Comparison of ENCODE assay signal across 13 cellular contexts in genomic region chr5:172830876-172831662, GRCh38. TPM values are rescaled to one million over a fixed set of nuclear protein-coding genes. Genes with fewer than 3 reads are reported as not detected.
DNase-seq lines count a peak whose midpoint lies in the region; FAIRE-seq and TF ChIP-seq lines count a peak whose summit lies in the region.
"Had no signal": no experiment of that assay in that cellular context is flagged by ENCODE, and none has a peak within 500 bp of the region (broad histone marks: within the 10 kb centered on the region; RNA-seq: fewer than 3 reads in every experiment).

No MANE protein-coding gene starts in this region.

- H3K27ac Mint-ChIP-seq in T-helper 2 cell treated with Interferon-gamma antibody and Interleukin-4, amounts not matched to agents 5 μg/mL and 100 μg/mL, for 36 hours, result peak overlapping the region; percentile 49
- H3K27ac Mint-ChIP-seq: nephron progenitor cell had no signal

- no peaks in the 10 kb centered on the region for H3K27me3 Mint-ChIP-seq in T-helper 2 cell treated with Interferon-gamma antibody and Interleukin-4, amounts not matched to agents 5 μg/mL and 100 μg/mL, for 36 hours (ENCODE audit: low read depth)

- TF ChIP-seq POLR2A in GM12891 (IDR thresholded peaks at IDR 0.05; ENCODE audit: low read depth, low read length), result no peak

- POLR2A ChIA-PET in AG04450 (lab: Yijun Ruan, JAX) (interaction anchor here (1.0 kb wide), 1 partner anchor 60 kb away, joined by 8 read pairs; the partner anchor contains the start of gene DUSP1), HEK293 (lab: Yijun Ruan, JAX) (interaction anchor here (1.0 kb wide), 1 partner anchor 59 kb away, joined by 3 read pairs; the partner anchor contains the start of gene DUSP1)

- no peak overlapping the region for H3K4me3 Mint-ChIP-seq in T-helper 2 cell treated with Interferon-gamma antibody and Interleukin-4, amounts not matched to agents 5 μg/mL and 100 μg/mL, for 36 hours
- H3K4me3 Mint-ChIP-seq: nephron progenitor cell had no signal

- H3K9me3 Mint-ChIP-seq in T-helper 2 cell treated with Interferon-gamma antibody and Interleukin-4, amounts not matched to agents 5 μg/mL and 100 μg/mL, for 36 hours, result peaks cover 5% of the 10 kb centered on the region

- peaks cover 2% of the 10 kb centered on the region for H3K36me3 Mint-ChIP-seq in T-helper 2 cell treated with Interferon-gamma antibody and Interleukin-4, amounts not matched to agents 5 μg/mL and 100 μg/mL, for 36 hours (ENCODE audit: low read depth)

- FAIRE-seq in GM12891 (lab: Jason Lieb, UNC), result no peak

- CTCF ChIA-PET in AG04450 (lab: Charles Lee) (interaction anchor here (2.6 kb wide), 1 partner anchor 59 kb away, joined by 9 read pairs; the partner anchor contains the start of gene DUSP1), HEK293 (lab: Yijun Ruan, JAX) (interaction anchor here (0.6 kb wide), 1 partner anchor 59 kb away, joined by 3 read pairs; no protein-coding TSS in a partner anchor)

- H3K9me3 ChIP-seq in AG04450 (ENCODE audit: control insufficient read depth, insufficient read depth, low read length) (peaks cover 10% of the 10 kb centered on the region; the same call in 1 of the 2 replicates), HEK293 (ENCODE audit: control insufficient read depth, insufficient read depth, low read depth, low read length) (no peaks in the 10 kb centered on the region)

- H3K4me3 ChIP-seq in AG04450 (ENCODE audit: low read depth, low read length) (no peak overlapping the region), HEK293 (ENCODE audit: low read depth, low read length) (no peak overlapping the region), fibroblast of villous mesenchyme (ENCODE audit: low read depth, low read length) (no peak overlapping the region)

- no peaks in the 10 kb centered on the region for H3K27me3 ChIP-seq in AG04450 (ENCODE audit: control insufficient read depth, insufficient read depth, low read length)

- DNase-seq in AG04450 (ENCODE audit: low read depth, low spot score) (peak; percentile 74), fibroblast of villous mesenchyme (ENCODE audit: low read depth) (peak; percentile 90), GM12891 (ENCODE audit: insufficient read length, low spot score) (no peak)
- no peak for DNase-seq in T-helper 2 cell treated with Interferon-gamma antibody and Interleukin-4, amounts not matched to agents 5 μg/mL and 100 μg/mL, for 36 hours (ENCODE audit: low spot score)
- DNase-seq in NK-92 treated with Interleukin-12 subunit alpha and Interleukin-12 subunit beta, amount 100 ng/mL, for 24 hours (lab: John Stamatoyannopoulos, UW), result no peak
- no peak for DNase-seq in activated CD8-positive, alpha-beta memory T cell treated with anti-CD3 and anti-CD28 coated beads for 24 hours
- DNase-seq in stimulated activated CD4-positive, alpha-beta T cell treated with anti-CD3 and anti-CD28 coated beads, Interleukin-4, amount 100 ng/mL, for 4 hours, result no peak
- DNase-seq: activated T-cell treated with anti-CD3 and anti-CD28 coated beads, Interleukin-2, amount 50 U/mL, for 1 hour; cerebellar nuclear complex; Karpas-422; nephron progenitor cell; stimulated activated CD4-positive, alpha-beta T cell treated with anti-CD3 and anti-CD28 coated beads, Interleukin-4, amount 100 ng/mL, for 24 hours had no signal

- H3K4me1 ChIP-seq in HEK293 (ENCODE audit: control insufficient read depth, insufficient read depth, low read length), result peaks cover 3% of the 10 kb centered on the region

- H3K36me3 ChIP-seq in HEK293 (ENCODE audit: control insufficient read depth in 2 of 2, insufficient read depth in 1 of 2, low read length in 2 of 2), result no peaks in the 10 kb centered on the region

- peak overlapping the region; percentile 77 for H3K27ac ChIP-seq in AG04450 (ENCODE audit: low read depth, low read length)
- no peak overlapping the region for H3K27ac ChIP-seq in HEK293 (ENCODE audit: extremely low read depth, low read depth, low read length)

- H3K4me1 Mint-ChIP-seq in T-helper 2 cell treated with Interferon-gamma antibody and Interleukin-4, amounts not matched to agents 5 μg/mL and 100 μg/mL, for 36 hours (ENCODE audit: low read depth), result peaks cover 3% of the 10 kb centered on the region

- TF ChIP-seq CTCF in AG04450 (IDR thresholded peaks at IDR 0.05; ENCODE audit: low read depth, low read length) (no peak), HEK293 (tag by site-specific recombination; IDR thresholded peaks at IDR 0.05) (no peak), fibroblast of villous mesenchyme (IDR thresholded peaks at IDR 0.05; ENCODE audit: insufficient read depth, low read depth, low read length) (no peak)

TF ChIP-seq in HEK293, 187 proteins besides CTCF, POLR2A, EP300 and RAD21 (continues in another document):
- peak; percentile 79 for TF ChIP-seq ZBTB17 (tag by site-specific recombination; IDR thresholded peaks at IDR 0.05)
- TF ChIP-seq EGR2 (tag by site-specific recombination; IDR thresholded peaks at IDR 0.05; ENCODE audit: low read depth), result 0 out of 2 replicates have a peak, but pooled peaks have one; percentile 18
- no peak for TF ChIP-seq ZNF133 (tag by site-specific recombination; IDR thresholded peaks at IDR 0.05)
- TF ChIP-seq ZNF473 (tag by site-specific recombination; IDR thresholded peaks at IDR 0.05), result no peak
- no peak for TF ChIP-seq ZNF202 (tag by site-specific recombination; IDR thresholded peaks at IDR 0.05; ENCODE audit: borderline replicate concordance)
- no peak for TF ChIP-seq ZNF426 (tag by site-specific recombination; IDR thresholded peaks at IDR 0.05)

TF ChIP-seq in GM12891, 5 proteins besides CTCF, POLR2A, EP300 and RAD21:
- no peak for TF ChIP-seq SPI1 (IDR thresholded peaks at IDR 0.05; ENCODE audit: low read depth, low read length)
- TF ChIP-seq TAF1 (IDR thresholded peaks at IDR 0.05; ENCODE audit: low read depth, low read length), result no peak
- TF ChIP-seq PAX5 (IDR thresholded peaks at IDR 0.05; ENCODE audit: insufficient read depth, low read length, severe bottlenecking), result no peak
- TF ChIP-seq POU2F2 (IDR thresholded peaks at IDR 0.05; ENCODE audit: low read depth, low read length), result no peak
- TF ChIP-seq POLR2AphosphoS5 (IDR thresholded peaks at IDR 0.05; ENCODE audit: low read depth, low read length), result no peak

RNA-seq across cellular contexts. Expression of gene ERGIC1, which starts 3.0 kb away (rescaled TPM):
- polyA plus RNA-seq in AG04450 (2011; rRNA removed), result 137 and 177 TPM in 2 replicates
- polyA minus RNA-seq in AG04450 (2011; rRNA and poly(A)+ RNA removed), result 230 and 322 TPM in 2 replicates
- 89.5 and 139 TPM in 2 replicates for total RNA-seq in fibroblast of villous mesenchyme
- 57.4 TPM for polyA plus RNA-seq in GM12891 (2012; ENCODE audit: low read depth, missing spikeins)

Comparison
In these comparisons a context has a peak if more than half of its experiments do, and no peak if none do; other contexts are left out.
1. DNase-seq: peak in AG04450 (single experiment) and fibroblast of villous mesenchyme (single experiment); none in T-helper 2 cell treated with Interferon-gamma antibody and Interleukin-4, amounts not matched to agents 5 μg/mL and 100 μg/mL, for 36 hours (single experiment), GM12891 (single experiment), NK-92 treated with Interleukin-12 subunit alpha and Interleukin-12 subunit beta, amount 100 ng/mL, for 24 hours (single experiment), activated CD8-positive, alpha-beta memory T cell treated with anti-CD3 and anti-CD28 coated beads for 24 hours (single experiment) and stimulated activated CD4-positive, alpha-beta T cell treated with anti-CD3 and anti-CD28 coated beads, Interleukin-4, amount 100 ng/mL, for 4 hours (0 of 2).